ENCODE assay signal across 1 cellular context in the genomic region with DNA sequence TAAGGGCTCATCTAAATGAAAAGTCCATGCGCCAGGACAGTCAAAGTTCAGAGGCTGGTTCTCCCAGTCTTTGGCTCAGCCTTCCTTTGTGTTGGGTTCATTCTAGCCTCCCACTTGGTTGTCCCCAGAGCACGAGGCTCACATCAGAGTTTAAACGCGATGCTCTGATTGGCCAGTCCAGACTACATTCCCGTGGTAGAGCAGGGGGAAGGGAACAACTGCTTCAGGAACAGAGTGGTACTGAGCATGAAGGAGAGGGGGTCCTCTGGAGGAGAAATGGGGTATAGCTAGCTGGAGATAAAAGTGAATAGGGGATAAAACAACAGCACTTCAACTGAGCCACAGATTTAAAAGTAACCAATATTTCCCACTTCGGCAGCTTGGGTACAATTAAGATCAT.
TF ChIP-seq lines count a peak whose summit lies in the region.

No MANE protein-coding gene starts in this region.

TF ChIP-seq in GM23338, 12 proteins besides CTCF, POLR2A, EP300 and RAD21 (continued from another document):
- no peak for TF ChIP-seq ZNF462 (CRISPR knock-in tag; IDR thresholded peaks at IDR 0.05)
- no peak for TF ChIP-seq REST (IDR thresholded peaks at IDR 0.05; ENCODE audit: unreplicated experiment)
- no peak for TF ChIP-seq ETS1 (IDR thresholded peaks at IDR 0.05)
- TF ChIP-seq EZH2 (IDR thresholded peaks at IDR 0.05; ENCODE audit: low read depth, unreplicated experiment) = no peak
- TF ChIP-seq ZNF331 (CRISPR knock-in tag; IDR thresholded peaks at IDR 0.05; ENCODE audit: low read depth) = no peak
- TF ChIP-seq STAT1 (IDR thresholded peaks at IDR 0.05; ENCODE audit: unreplicated experiment) = no peak
